ENCODE assay signal across 12 cellular contexts in the genomic region with DNA sequence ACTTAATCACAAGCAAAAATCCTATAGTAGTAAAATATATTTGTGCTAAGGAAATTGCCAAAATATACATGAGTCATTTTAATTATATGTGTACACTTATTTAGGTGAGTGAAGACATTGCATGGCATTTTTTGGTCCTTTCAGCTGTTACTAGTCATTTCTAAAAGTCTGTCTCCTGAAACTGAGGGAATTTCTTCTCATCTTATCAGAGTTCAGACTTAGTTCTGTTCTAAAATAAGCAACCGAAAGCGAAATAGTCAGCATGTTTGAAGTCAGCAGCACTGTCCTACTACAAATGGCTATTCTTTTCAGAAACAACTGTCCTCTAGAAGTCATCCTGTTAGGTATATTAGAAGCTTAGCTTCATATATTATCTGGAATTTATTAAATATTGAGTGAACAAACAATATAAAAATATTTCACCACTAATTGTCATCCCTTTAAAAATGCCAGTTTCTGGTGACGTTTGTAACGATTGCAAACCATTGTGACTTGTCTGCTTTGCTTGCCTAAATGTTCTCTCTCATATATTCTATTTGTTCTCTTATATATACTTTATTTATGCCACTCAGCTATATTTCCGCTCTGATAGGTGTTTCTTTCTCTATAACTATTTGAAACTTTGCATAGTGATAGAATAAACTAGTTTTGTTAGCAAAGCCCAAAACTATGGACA.
DNase-seq lines count a peak whose midpoint lies in the region; ATAC-seq lines count a peak whose summit lies in the region.
"Had no signal": no experiment of that assay in that cellular context is flagged by ENCODE, and none has a peak within 500 bp of the region (broad histone marks: within the 10 kb centered on the region; RNA-seq: fewer than 3 reads in every experiment).

No MANE protein-coding gene starts in this region.

- DNase-seq in EL, result peak; percentile 7
- DNase-seq in RPMI8226, result peak; percentile 74
- DNase-seq in left lobe of liver (ENCODE audit: low spot score), result no peak
- no peak for DNase-seq in NCI-H1092 (lab: John Stamatoyannopoulos, UW)
- DNase-seq in islet precursor cell, result no peak
- DNase-seq: activated CD4-positive, alpha-beta T cell treated with anti-CD3 and anti-CD28 coated beads for 4 hours; C1 segment of cervical spinal cord; caudate nucleus; NCI-H82 had no signal

- ATAC-seq in GM21526 (IDR thresholded peaks at IDR 0.05; ENCODE audit: low FRiP score, unreplicated experiment), result peak; percentile 77
- ATAC-seq in left lobe of liver, result peak; percentile 79
- no peak for ATAC-seq in HG03095 (IDR thresholded peaks at IDR 0.05; ENCODE audit: unreplicated experiment)
- no peak for ATAC-seq in GM18498 (IDR thresholded peaks at IDR 0.05; ENCODE audit: unreplicated experiment)

Comparison
In these comparisons a context has a peak if more than half of its experiments do, and no peak if none do; other contexts are left out.
1. DNase-seq: peak in EL (single experiment) and RPMI8226 (single experiment); none in left lobe of liver (single experiment), NCI-H1092 (single experiment) and islet precursor cell (single experiment).
2. ATAC-seq: peak in GM21526 (single experiment) and left lobe of liver (single experiment); none in HG03095 (single experiment) and GM18498 (single experiment).